Comparison of ENCODE assay signal across 8 cellular contexts in the genomic region with DNA sequence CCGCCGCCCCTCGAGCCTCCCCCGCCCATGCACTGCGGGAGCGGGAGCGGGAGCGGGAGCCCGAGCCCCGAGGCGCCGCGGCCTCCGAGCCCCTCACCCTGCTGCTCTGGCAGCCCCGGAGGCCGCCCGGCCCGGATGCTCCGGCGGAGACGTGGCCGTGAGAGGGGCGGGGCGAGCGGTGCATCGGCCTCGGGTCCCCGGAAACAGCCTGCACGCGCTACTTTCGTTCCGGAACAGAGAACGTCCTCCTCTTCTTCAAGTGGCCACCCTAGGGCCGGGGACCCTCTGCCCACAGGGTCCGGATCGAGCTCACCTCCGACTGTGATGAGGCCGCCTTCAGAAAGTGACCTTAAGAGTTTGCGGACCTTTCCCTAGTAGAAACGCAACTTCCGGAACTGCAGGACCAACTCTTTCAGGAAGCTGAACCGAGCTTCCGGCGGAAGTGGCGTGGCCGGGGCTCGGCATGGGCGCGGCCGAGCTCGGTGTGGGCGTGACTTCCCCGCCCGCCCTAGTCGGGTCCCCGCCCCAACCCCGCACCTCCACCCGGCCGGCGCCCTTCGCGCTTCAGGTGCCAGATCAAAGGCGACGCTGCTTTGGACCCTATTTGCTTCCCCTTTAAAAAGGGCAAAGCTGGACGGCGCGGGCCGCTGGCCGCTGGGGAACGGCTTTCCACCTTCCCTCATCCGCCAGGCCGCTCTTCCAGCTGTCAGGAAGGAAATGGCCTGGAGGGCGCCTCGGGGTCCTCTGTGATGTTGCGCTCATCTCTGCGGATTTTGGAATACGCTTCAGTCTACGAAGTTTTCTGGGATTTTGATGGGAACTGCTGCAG. TPM values are rescaled to one million over a fixed set of nuclear protein-coding genes. Genes with fewer than 3 reads are reported as not detected.
DNase-seq lines count a peak whose midpoint lies in the region; ATAC-seq, FAIRE-seq and TF ChIP-seq lines count a peak whose summit lies in the region.

A gene with protein sequence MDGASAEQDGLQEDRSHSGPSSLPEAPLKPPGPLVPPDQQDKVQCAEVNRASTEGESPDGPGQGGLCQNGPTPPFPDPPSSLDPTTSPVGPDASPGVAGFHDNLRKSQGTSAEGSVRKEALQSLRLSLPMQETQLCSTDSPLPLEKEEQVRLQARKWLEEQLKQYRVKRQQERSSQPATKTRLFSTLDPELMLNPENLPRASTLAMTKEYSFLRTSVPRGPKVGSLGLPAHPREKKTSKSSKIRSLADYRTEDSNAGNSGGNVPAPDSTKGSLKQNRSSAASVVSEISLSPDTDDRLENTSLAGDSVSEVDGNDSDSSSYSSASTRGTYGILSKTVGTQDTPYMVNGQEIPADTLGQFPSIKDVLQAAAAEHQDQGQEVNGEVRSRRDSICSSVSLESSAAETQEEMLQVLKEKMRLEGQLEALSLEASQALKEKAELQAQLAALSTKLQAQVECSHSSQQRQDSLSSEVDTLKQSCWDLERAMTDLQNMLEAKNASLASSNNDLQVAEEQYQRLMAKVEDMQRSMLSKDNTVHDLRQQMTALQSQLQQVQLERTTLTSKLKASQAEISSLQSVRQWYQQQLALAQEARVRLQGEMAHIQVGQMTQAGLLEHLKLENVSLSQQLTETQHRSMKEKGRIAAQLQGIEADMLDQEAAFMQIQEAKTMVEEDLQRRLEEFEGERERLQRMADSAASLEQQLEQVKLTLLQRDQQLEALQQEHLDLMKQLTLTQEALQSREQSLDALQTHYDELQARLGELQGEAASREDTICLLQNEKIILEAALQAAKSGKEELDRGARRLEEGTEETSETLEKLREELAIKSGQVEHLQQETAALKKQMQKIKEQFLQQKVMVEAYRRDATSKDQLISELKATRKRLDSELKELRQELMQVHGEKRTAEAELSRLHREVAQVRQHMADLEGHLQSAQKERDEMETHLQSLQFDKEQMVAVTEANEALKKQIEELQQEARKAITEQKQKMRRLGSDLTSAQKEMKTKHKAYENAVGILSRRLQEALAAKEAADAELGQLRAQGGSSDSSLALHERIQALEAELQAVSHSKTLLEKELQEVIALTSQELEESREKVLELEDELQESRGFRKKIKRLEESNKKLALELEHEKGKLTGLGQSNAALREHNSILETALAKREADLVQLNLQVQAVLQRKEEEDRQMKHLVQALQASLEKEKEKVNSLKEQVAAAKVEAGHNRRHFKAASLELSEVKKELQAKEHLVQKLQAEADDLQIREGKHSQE (N-terminal part only) (minus strand): TSS at position 164 of the 829 bp plus-strand sequence. CDS start 6,741 bp downstream, outside the sequence.

- peaks cover 36% of the 10 kb centered on the region for H3K4me1 Mint-ChIP-seq in activated T-helper 2 cell treated with anti-CD3 and anti-CD28 coated beads, Interferon-gamma antibody, Interleukin-2, Interleukin-4, amounts not matched to agents 10 μg/mL and 5 μg/mL and 100 μg/mL, durations not matched to agents 14 hours and 24 hours and 36 hours (ENCODE audit: low read depth)
- H3K4me1 Mint-ChIP-seq in natural killer cell treated with Interleukin-12 subunit alpha and Interleukin-12 subunit beta and Interleukin-15 and Interleukin-18, amount 100 ng/mL, for 72 hours (ENCODE audit: low read depth in 2 of 2), result peaks cover 29 to 36% of the 10 kb centered on the region in 2 donors

- H3K4me1 ChIP-seq in Loucy (ENCODE audit: insufficient read depth, low read length, poor library complexity, severe bottlenecking), result peaks cover 37% of the 10 kb centered on the region
- peaks cover 6% of the 10 kb centered on the region for H3K4me1 ChIP-seq in RWPE2 (ENCODE audit: insufficient read depth, poor library complexity, severe bottlenecking)

- H3K27ac Mint-ChIP-seq in activated T-helper 2 cell treated with anti-CD3 and anti-CD28 coated beads, Interferon-gamma antibody, Interleukin-2, Interleukin-4, amounts not matched to agents 10 μg/mL and 5 μg/mL and 100 μg/mL, durations not matched to agents 14 hours and 24 hours and 36 hours, result peak within 1 kb of the TSS; percentile 100
- peak within 1 kb of the TSS; percentile 98 to 99 for H3K27ac Mint-ChIP-seq in natural killer cell treated with Interleukin-12 subunit alpha and Interleukin-12 subunit beta and Interleukin-15 and Interleukin-18, amount 100 ng/mL, for 72 hours

- peak within 1 kb of the TSS; percentile 67 for H3K27ac ChIP-seq in RWPE2 (ENCODE audit: poor library complexity, severe bottlenecking)

- no peak for FAIRE-seq in H54 (lab: Jason Lieb, UNC)

- peaks cover 23% of the 10 kb centered on the region for H4K20me1 ChIP-seq in Loucy (ENCODE audit: insufficient read depth, low read length, poor library complexity, severe bottlenecking)

- H3K9me3 Mint-ChIP-seq in activated T-helper 2 cell treated with anti-CD3 and anti-CD28 coated beads, Interferon-gamma antibody, Interleukin-2, Interleukin-4, amounts not matched to agents 10 μg/mL and 5 μg/mL and 100 μg/mL, durations not matched to agents 14 hours and 24 hours and 36 hours, result no peaks in the 10 kb centered on the region
- H3K9me3 Mint-ChIP-seq in natural killer cell treated with Interleukin-12 subunit alpha and Interleukin-12 subunit beta and Interleukin-15 and Interleukin-18, amount 100 ng/mL, for 72 hours, result no peaks in the 10 kb centered on the region

- H3K4me3 ChIP-seq in Loucy (ENCODE audit: low read length, poor library complexity, severe bottlenecking) (peak within 1 kb of the TSS; percentile 96), RWPE2 (ENCODE audit: severe bottlenecking) (peak within 1 kb of the TSS; percentile 54), fibroblast of pulmonary artery (replicated peaks; ENCODE audit: low read depth, low read length) (peak within 1 kb of the TSS; percentile 94)

- H3F3A ChIP-seq in Loucy (ENCODE audit: low read depth), result no peaks in the 10 kb centered on the region

- H3K4me2 ChIP-seq in Loucy (ENCODE audit: low read depth, low read length, poor library complexity, severe bottlenecking), result peak within 1 kb of the TSS; percentile 75

- peaks cover 40% of the 10 kb centered on the region for H3K79me2 ChIP-seq in Loucy (ENCODE audit: insufficient read depth, low read length)

- peak; percentile 48 for TF ChIP-seq POLR2A in H54 (IDR thresholded peaks at IDR 0.05; ENCODE audit: low read depth, low read length)

- ATAC-seq in RWPE2 (ENCODE audit: low read depth), result peak; percentile 90
- peak; percentile 96 for ATAC-seq in natural killer cell treated with Interleukin-12 subunit alpha and Interleukin-12 subunit beta and Interleukin-15 and Interleukin-18, amount 100 ng/mL, for 72 hours

- H3K4me3 Mint-ChIP-seq in activated T-helper 2 cell treated with anti-CD3 and anti-CD28 coated beads, Interferon-gamma antibody, Interleukin-2, Interleukin-4, amounts not matched to agents 10 μg/mL and 5 μg/mL and 100 μg/mL, durations not matched to agents 14 hours and 24 hours and 36 hours (ENCODE audit: low read depth), result peak within 1 kb of the TSS; percentile 98
- H3K4me3 Mint-ChIP-seq in natural killer cell treated with Interleukin-12 subunit alpha and Interleukin-12 subunit beta and Interleukin-15 and Interleukin-18, amount 100 ng/mL, for 72 hours, result peak within 1 kb of the TSS; percentile 86

- H3K27me3 Mint-ChIP-seq in activated T-helper 2 cell treated with anti-CD3 and anti-CD28 coated beads, Interferon-gamma antibody, Interleukin-2, Interleukin-4, amounts not matched to agents 10 μg/mL and 5 μg/mL and 100 μg/mL, durations not matched to agents 14 hours and 24 hours and 36 hours (ENCODE audit: low read depth), result no peaks in the 10 kb centered on the region
- H3K27me3 Mint-ChIP-seq in natural killer cell treated with Interleukin-12 subunit alpha and Interleukin-12 subunit beta and Interleukin-15 and Interleukin-18, amount 100 ng/mL, for 72 hours, result no peaks in the 10 kb centered on the region

- H2AFZ ChIP-seq in Loucy (ENCODE audit: low read length), result peak within 1 kb of the TSS; percentile 91

- no peaks in the 10 kb centered on the region for H3K36me3 ChIP-seq in Loucy (ENCODE audit: insufficient read depth, low read length)
- peaks cover 32% of the 10 kb centered on the region for H3K36me3 ChIP-seq in RWPE2 (ENCODE audit: low read depth)

- intact Hi-C loops in activated T-helper 2 cell treated with anti-CD3 and anti-CD28 coated beads, Interferon-gamma antibody, Interleukin-2, Interleukin-4, amounts not matched to agents 10 μg/mL and 5 μg/mL and 100 μg/mL, durations not matched to agents 14 hours and 24 hours and 36 hours (cut with micrococcal nuclease), result loop anchor here (1.0 to 5.0 kb wide), 3 partner anchors 58 to 251 kb away; a partner anchor contains a TSS

- no peaks in the 10 kb centered on the region for H3K9me2 ChIP-seq in Loucy (replicated peaks; ENCODE audit: low read depth, low read length)

- TF ChIP-seq CTCF in Loucy (conservative IDR thresholded peaks at IDR 0.05; ENCODE audit: low read length) (no peak), RWPE2 (IDR thresholded peaks at IDR 0.05; ENCODE audit: poor library complexity, severe bottlenecking) (no peak), fibroblast of pulmonary artery (IDR thresholded peaks at IDR 0.05; ENCODE audit: low read length, missing control alignments) (no peak)

- H3K9ac ChIP-seq in Loucy (ENCODE audit: low read depth, low read length, poor library complexity, severe bottlenecking), result peak within 1 kb of the TSS; percentile 82

- DNase-seq in EL, result peak; percentile 91
- DNase-seq in H54 (ENCODE audit: insufficient read length, low spot score), result peak; percentile 97
- DNase-seq in RWPE2 (ENCODE audit: low spot score), result peak; percentile 91
- DNase-seq in activated T-helper 2 cell treated with anti-CD3 and anti-CD28 coated beads, Interferon-gamma antibody, Interleukin-2, Interleukin-4, amounts not matched to agents 10 μg/mL and 5 μg/mL and 100 μg/mL, durations not matched to agents 14 hours and 24 hours and 36 hours (ENCODE audit: low spot score), result peak; percentile 89
- peak; percentile 96 for DNase-seq in fibroblast of pulmonary artery (ENCODE audit: low read depth)
- peak; percentile 93 for DNase-seq in natural killer cell treated with Interleukin-12 subunit alpha and Interleukin-12 subunit beta and Interleukin-15 and Interleukin-18, amount 100 ng/mL, for 72 hours (ENCODE audit: low spot score)
- DNase-seq in stimulated activated naive CD4-positive, alpha-beta T cell treated with Interleukin-2 at 50 U/mL for 16 hours (lab: John Stamatoyannopoulos, UW), result peak; percentile 90

- H3K9me3 ChIP-seq in Loucy (ENCODE audit: insufficient read depth, low read depth, low read length) (no peaks in the 10 kb centered on the region), RWPE2 (ENCODE audit: severe bottlenecking) (no peaks in the 10 kb centered on the region)

- H3K27me3 ChIP-seq in Loucy (ENCODE audit: insufficient read depth, low read length, poor library complexity, severe bottlenecking), result no peaks in the 10 kb centered on the region
- no peaks in the 10 kb centered on the region for H3K27me3 ChIP-seq in RWPE2 (ENCODE audit: insufficient read depth, poor library complexity, severe bottlenecking)

- peaks cover 63% of the 10 kb centered on the region for H3K36me3 Mint-ChIP-seq in activated T-helper 2 cell treated with anti-CD3 and anti-CD28 coated beads, Interferon-gamma antibody, Interleukin-2, Interleukin-4, amounts not matched to agents 10 μg/mL and 5 μg/mL and 100 μg/mL, durations not matched to agents 14 hours and 24 hours and 36 hours (ENCODE audit: low read depth)
- H3K36me3 Mint-ChIP-seq in natural killer cell treated with Interleukin-12 subunit alpha and Interleukin-12 subunit beta and Interleukin-15 and Interleukin-18, amount 100 ng/mL, for 72 hours, result peaks cover 20% of the 10 kb centered on the region

RNA-seq across cellular contexts. Expression of the gene that starts here (rescaled TPM):
- 64.5 and 66.2 TPM in 2 replicates for total RNA-seq in activated T-helper 2 cell treated with anti-CD3 and anti-CD28 coated beads, Interferon-gamma antibody, Interleukin-2, Interleukin-4, amounts not matched to agents 10 μg/mL and 5 μg/mL and 100 μg/mL, durations not matched to agents 14 hours and 24 hours and 36 hours
- 100 to 1,000 TPM in 1 of 2 donors, 10 to 100 TPM in 1; 69.3 to 118 TPM for total RNA-seq in natural killer cell treated with Interleukin-12 subunit alpha and Interleukin-12 subunit beta and Interleukin-15 and Interleukin-18, amount 100 ng/mL, for 72 hours

Comparison
In these comparisons a context has a peak if more than half of its experiments do, and no peak if none do; other contexts are left out.
1. Peak in every context shown above with its lines: DNase-seq, ATAC-seq, H3K4me3 ChIP-seq and H3K27ac ChIP-seq.